In the genomic region with DNA sequence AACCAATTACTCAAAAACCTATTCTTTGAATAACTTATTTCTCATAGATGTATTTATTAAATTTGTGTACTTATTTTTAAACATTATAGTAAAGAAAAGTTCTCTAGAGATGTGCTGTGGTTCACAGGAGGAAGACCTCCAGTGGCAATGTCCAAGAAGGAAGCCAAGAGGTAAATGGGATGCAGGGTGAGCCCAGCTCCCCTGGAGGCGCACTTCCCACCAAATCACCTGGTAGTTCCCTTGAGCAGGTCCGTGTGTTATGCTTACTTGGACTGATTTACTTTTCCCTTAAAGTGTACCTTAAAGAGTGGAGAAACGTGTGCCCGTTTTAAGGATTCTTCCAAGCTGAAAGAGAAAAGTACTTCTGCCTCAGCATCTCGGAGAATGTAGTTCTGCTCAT, we compare ENCODE assay signal across 21 cellular contexts. TPM values are rescaled to one million over a fixed set of nuclear protein-coding genes. Genes with fewer than 3 reads are reported as not detected.
DNase-seq lines count a peak whose midpoint lies in the region; FAIRE-seq and TF ChIP-seq lines count a peak whose summit lies in the region.
"Had no signal": no experiment of that assay in that cellular context is flagged by ENCODE, and none has a peak within 500 bp of the region (broad histone marks: within the 10 kb centered on the region; RNA-seq: fewer than 3 reads in every experiment).

No MANE protein-coding gene starts in this region.

- H3K9me3 ChIP-seq in HUES64 (ENCODE audit: insufficient read depth, low read depth, low read length): no peaks in the 10 kb centered on the region
- no peaks in the 10 kb centered on the region for H3K9me3 ChIP-seq in H1 (ENCODE audit: insufficient read depth in 2 of 2, low read depth in 1 of 2, low read length in 1 of 2)
- H3K9me3 ChIP-seq: BLaER1 had no signal

- H2BK120ac ChIP-seq in H1 (replicated peaks; ENCODE audit: low read depth, low read length): no peak overlapping the region

- no peak for TF ChIP-seq POLR2A in H1 (IDR thresholded peaks at IDR 0.05; ENCODE audit: control extremely low read depth in 1 of 2, low read depth in 2 of 2, low read length in 2 of 2)

- H2AK5ac ChIP-seq in H1 (ENCODE audit: low read depth, low read length): no peak overlapping the region

- 0 out of 2 replicates have a peak, but pooled peaks cover 2% of the 10 kb centered on the region for H3K79me1 ChIP-seq in H1 (ENCODE audit: low read depth, low read length)

- no peak overlapping the region for H3K4me2 ChIP-seq in H1 (ENCODE audit: insufficient read depth in 1 of 2, low read depth in 2 of 2, low read length in 2 of 2)
- H3K4me2 ChIP-seq: BLaER1 had no signal

- H4K8ac ChIP-seq in H1 (ENCODE audit: extremely low read depth, insufficient read depth, low read length): no peak overlapping the region

- TF ChIP-seq RAD21 in H1 (IDR thresholded peaks at IDR 0.05 in 1 of 2, conservative IDR thresholded peaks at IDR 0.05 in 1 of 2; ENCODE audit: low read depth in 2 of 2, low read length in 2 of 2): peak in 1 of 2 experiments; percentile 9; a peak in 1 of 4 replicates

- no peak overlapping the region for H3K56ac ChIP-seq in H1 (replicated peaks; ENCODE audit: insufficient read length, low read depth, low read length)

- POLR2A ChIA-PET in H1 (lab: Charles Lee; ENCODE audit: partially characterized antibody): interaction anchor here (0.6 to 1.1 kb wide), 2 partner anchors 55 to 271 kb away, joined by 3 to 4 read pairs; partner anchors contain the start of gene PAXIP1

- H3K27ac Mint-ChIP-seq in progenitor cell of endocrine pancreas: no peak overlapping the region
- H3K27ac Mint-ChIP-seq: IgD-negative memory B cell had no signal

- DNase-seq in DMS 273 (lab: John Stamatoyannopoulos, UW; ENCODE audit: unreplicated experiment) (peak; percentile 15), DMS 273 treated with DMSO at 0.1 percent for 48 hours (lab: John Stamatoyannopoulos, UW) (no peak), H1 (ENCODE audit: low read depth in 1 of 2, low spot score in 2 of 2) (no peak), progenitor cell of endocrine pancreas (ENCODE audit: low spot score, unreplicated experiment) (no peak), activated T-cell treated with anti-CD3 and anti-CD28 coated beads for 4 hours (no peak), NCI-H128 (lab: John Stamatoyannopoulos, UW; ENCODE audit: unreplicated experiment) (no peak), NCI-H1092 treated with DMSO at 0.1 percent for 48 hours (lab: John Stamatoyannopoulos, UW) (no peak)
- DNase-seq: CD8-positive, alpha-beta memory T cell; GOT3; NCI-H1417; NCI-H2029; NCI-H2171 treated with DMSO at 0.1 percent for 48 hours; NCI-H510A; NCI-H774; Right ventricle myocardium superior had no signal

- H2BK5ac ChIP-seq in H1 (ENCODE audit: low read depth, low read length): no peak overlapping the region

- no peaks in the 10 kb centered on the region for H3K9me3 Mint-ChIP-seq in progenitor cell of endocrine pancreas (ENCODE audit: low read depth)
- H3K9me3 Mint-ChIP-seq: CD8-positive, alpha-beta memory T cell; IgD-negative memory B cell had no signal

- H3K4me3 Mint-ChIP-seq in progenitor cell of endocrine pancreas (ENCODE audit: low read depth): no peak overlapping the region
- H3K4me3 Mint-ChIP-seq: CD8-positive, alpha-beta memory T cell; IgD-negative memory B cell had no signal

- H3K4me1 ChIP-seq in HUES64 (ENCODE audit: insufficient read depth, low read length) (no peaks in the 10 kb centered on the region), H1 (replicated peaks in 1 of 4; ENCODE audit: control insufficient read depth in 3 of 4, insufficient read depth in 4 of 4, low read length in 3 of 4) (no peaks in the 10 kb centered on the region)

- H3K4me1 Mint-ChIP-seq in progenitor cell of endocrine pancreas (ENCODE audit: low read depth): no peaks in the 10 kb centered on the region
- H3K4me1 Mint-ChIP-seq: CD8-positive, alpha-beta memory T cell had no signal

- H3K9ac ChIP-seq in HUES64 (ENCODE audit: low read depth, low read length): no peak overlapping the region
- H3K9ac ChIP-seq in H1 (replicated peaks in 1 of 4; ENCODE audit: extremely low read depth in 1 of 4, low read depth in 3 of 4, low read length in 3 of 4): no peak overlapping the region
- H3K9ac ChIP-seq: BLaER1 had no signal

- no peak overlapping the region for H2BK15ac ChIP-seq in H1 (ENCODE audit: low read length)

- no peak overlapping the region for H3K4ac ChIP-seq in H1 (replicated peaks; ENCODE audit: insufficient read length, low read depth, low read length)

- peak; percentile 18 to 64 (median 45); a peak in 3 of 4 replicates for TF ChIP-seq CTCF in H1 (IDR thresholded peaks at IDR 0.05; ENCODE audit: control extremely low read depth in 1 of 3, insufficient read depth in 1 of 3, low read depth in 1 of 3, low read length in 3 of 3)
- peak; percentile 28 for TF ChIP-seq CTCF in progenitor cell of endocrine pancreas (IDR thresholded peaks at IDR 0.05; ENCODE audit: unreplicated experiment)

- WGBS in HUES64: 91% methylated on average over 5 of the region's 5 CpGs
- 89% methylated on average over 5 of the region's 5 CpGs; no CpG with 5 or more reads in 1 of the 2 experiments for WGBS in H1 (ENCODE audit: extremely low coverage in 1 of 2, insufficient coverage in 1 of 2, insufficient read length in 1 of 2, insufficient replicate concordance in 2 of 2, low coverage in 1 of 2, low lambda C conversion rate in 2 of 2, missing lambda C conversion rate in 1 of 2), 2 experiments

- no peak overlapping the region for H3K14ac ChIP-seq in H1 (ENCODE audit: insufficient read length)

- no peak overlapping the region for H3K18ac ChIP-seq in H1 (ENCODE audit: extremely low read depth, low read length)

- peaks cover 28% of the 10 kb centered on the region for H3K36me3 Mint-ChIP-seq in progenitor cell of endocrine pancreas (ENCODE audit: insufficient read depth)

- no peak for TF ChIP-seq EP300 in H1 (IDR thresholded peaks at IDR 0.05; ENCODE audit: borderline replicate concordance in 1 of 2, low read depth in 2 of 2, low read length in 2 of 2)

- H4K91ac ChIP-seq in H1 (replicated peaks; ENCODE audit: insufficient read length, low read length): no peak overlapping the region

- H3K36me3 ChIP-seq in HUES64 (ENCODE audit: insufficient read depth, low read length) (peaks cover 93% of the 10 kb centered on the region), H1 (ENCODE audit: control insufficient read depth in 2 of 4, insufficient read depth in 4 of 4, low read length in 3 of 4) (peaks cover 10 to 74% (median 45%) of the 10 kb centered on the region in 4 experiments)

- H4K20me1 ChIP-seq in H1 (replicated peaks in 1 of 2; ENCODE audit: control insufficient read depth in 1 of 2, insufficient read depth in 2 of 2, low read length in 2 of 2): peaks cover 0 to 1% of the 10 kb centered on the region in 2 experiments
- H4K20me1 ChIP-seq: BLaER1 had no signal

- no peaks in the 10 kb centered on the region for H3K79me2 ChIP-seq in H1 (ENCODE audit: control insufficient read depth in 1 of 2, insufficient read depth in 2 of 2, low read length in 2 of 2)

- FAIRE-seq in H1 (lab: Jason Lieb, UNC): no peak
- FAIRE-seq: GM12892, RCC 7860 had no signal

- no peaks in the 10 kb centered on the region for H3K27me3 Mint-ChIP-seq in progenitor cell of endocrine pancreas
- H3K27me3 Mint-ChIP-seq: CD8-positive, alpha-beta memory T cell; IgD-negative memory B cell had no signal

- no peak overlapping the region for H2AFZ ChIP-seq in H1 (ENCODE audit: low read length)

- H3K23me2 ChIP-seq in H1 (ENCODE audit: low read depth, low read length): no peaks in the 10 kb centered on the region

- H3K27me3 ChIP-seq in HUES64 (ENCODE audit: insufficient read depth, low read length) (no peaks in the 10 kb centered on the region), H1 (replicated peaks in 1 of 4; ENCODE audit: control insufficient read depth in 3 of 4, extremely low read depth in 1 of 4, insufficient read depth in 3 of 4, low read length in 3 of 4) (no peaks in the 10 kb centered on the region)
- H3K27me3 ChIP-seq: BLaER1 had no signal

- H3K4me3 ChIP-seq in HUES64 (ENCODE audit: low read length) (no peak overlapping the region), H1 (ENCODE audit: extremely low read depth in 1 of 4, insufficient read depth in 2 of 4, low read depth in 3 of 4, low read length in 4 of 4) (no peak overlapping the region)
- H3K4me3 ChIP-seq: BLaER1 had no signal

- H4K5ac ChIP-seq in H1 (ENCODE audit: insufficient read length, low read depth, low read length): no peak overlapping the region

- H2BK20ac ChIP-seq in H1 (ENCODE audit: low read length): no peak overlapping the region

- H2BK12ac ChIP-seq in H1 (ENCODE audit: low read depth, low read length): no peak overlapping the region

- H3K23ac ChIP-seq in H1 (ENCODE audit: insufficient read length): no peak overlapping the region

- H3K27ac ChIP-seq in HUES64 (ENCODE audit: low read depth, low read length) (0 out of 2 replicates have a peak overlapping the region, but pooled peaks have one; percentile 33), H1 (ENCODE audit: low read depth, low read length) (no peak overlapping the region)
- H3K27ac ChIP-seq: 22Rv1, BLaER1 had no signal

- CTCF ChIA-PET in H1 (lab: Charles Lee; ENCODE audit: partially characterized antibody): interaction anchor here (0.9 to 3.0 kb wide), 9 partner anchors 9 to 116 kb away, joined by 3 to 14 read pairs (median 5); no protein-coding TSS in a partner anchor

TF ChIP-seq in H1, 55 proteins besides CTCF, POLR2A, EP300 and RAD21:
- TF ChIP-seq GTF2F1 (IDR thresholded peaks at IDR 0.05; ENCODE audit: borderline replicate concordance, low read depth, low read length) (no peak), TBP (IDR thresholded peaks at IDR 0.05; ENCODE audit: low read depth, low read length) (no peak), FOSL1 (IDR thresholded peaks at IDR 0.05; ENCODE audit: insufficient read depth, low read depth, low read length) (no peak)

RNA-seq across cellular contexts. Expression of gene PAXIP1, which starts 55.3 kb away (rescaled TPM):
- polyA plus RNA-seq in HUES64 (2013, experiment 1 of 2): 30.4 TPM
- 28.5 TPM for polyA plus RNA-seq in HUES64 (2013, experiment 2 of 2)
- total RNA-seq in H1 (2021; fragmentation: NEBNext Ultra II Directional; extraction: Animal tissue kit (Norgen Biotek cat#: 25700)): 30.5 and 32.4 TPM in 2 replicates
- polyA plus RNA-seq in H1 (2011; rRNA removed): 26.3 and 32.8 TPM in 2 replicates
- polyA plus RNA-seq in H1 (2011; cell fraction: cytosol; rRNA removed): 29.3 TPM
- polyA plus RNA-seq in H1 (2011; cell fraction: nucleus; rRNA removed): 25.1 TPM
- 19.3 to 25.4 TPM (median 23.9 TPM) in 4 replicates for polyA plus RNA-seq in H1 (2012, experiment 1 of 2)
- 1.9 TPM for polyA plus RNA-seq in H1 (2012, experiment 2 of 2)
- polyA plus RNA-seq in H1 (2013, experiment 1 of 2): 28.3 TPM
- 28.1 TPM for polyA plus RNA-seq in H1 (2013, experiment 2 of 2)
- 15.9 and 16.6 TPM in 2 replicates for polyA minus RNA-seq in H1 (2011; rRNA and poly(A)+ RNA removed)
- polyA minus RNA-seq in H1 (2011; cell fraction: cytosol; rRNA and poly(A)+ RNA removed): 11.4 TPM
- 18.9 TPM for polyA minus RNA-seq in H1 (2011; cell fraction: nucleus; rRNA and poly(A)+ RNA removed)
- 26.4 and 27.7 TPM in 2 replicates for total RNA-seq in progenitor cell of endocrine pancreas
